ENCODE assay signal across 1 cellular context in the genomic region with DNA sequence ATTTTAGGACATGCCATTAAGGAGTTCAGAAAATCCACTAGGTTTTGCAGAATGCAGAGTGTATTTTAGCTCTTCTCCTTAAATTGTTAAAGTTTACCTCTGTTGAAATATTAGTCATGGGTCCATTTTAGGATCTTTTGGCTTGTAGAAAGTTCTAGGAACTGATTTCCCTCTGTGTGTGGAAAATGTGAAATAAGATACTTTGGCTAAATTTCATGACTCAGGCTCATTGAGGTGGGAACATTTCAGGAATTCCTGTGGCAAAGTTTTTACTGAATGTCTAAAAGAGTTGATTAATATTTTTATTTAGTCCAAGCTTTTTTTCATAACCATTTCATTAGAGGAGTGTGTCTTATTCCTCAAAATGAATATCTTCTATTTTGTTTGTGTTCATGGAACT.
TF ChIP-seq lines count a peak whose summit lies in the region.

No MANE protein-coding gene starts in this region.

TF ChIP-seq in SK-N-SH, 30 proteins besides CTCF, POLR2A, EP300 and RAD21 (continued from another document):
- TF ChIP-seq CHD2 (IDR thresholded peaks at IDR 0.05; ENCODE audit: low read length, partially characterized antibody) (no peak), TCF12 (IDR thresholded peaks at IDR 0.05) (peak; percentile 61), TEAD4 (IDR thresholded peaks at IDR 0.05; ENCODE audit: borderline replicate concordance, insufficient read depth) (peak; percentile 70; the same call in 1 of the 2 replicates), RXRA (IDR thresholded peaks at IDR 0.05; ENCODE audit: borderline replicate concordance, low read depth) (peak; percentile 37; the same call in 1 of the 2 replicates), EZH2phosphoT487 (IDR thresholded peaks at IDR 0.05; ENCODE audit: borderline replicate concordance, low read depth) (no peak)
